ENCODE assay signal across 24 cellular contexts in genomic region chr17:77990301-77990700, GRCh38.
"Had no signal": no experiment of that assay in that cellular context is flagged by ENCODE, and none has a peak within 500 bp of the region (broad histone marks: within the 10 kb centered on the region; RNA-seq: fewer than 3 reads in every experiment).

No MANE protein-coding gene starts in this region.

- H3K27me3 Mint-ChIP-seq: activated CD8-positive, alpha-beta memory T cell treated with anti-CD3 and anti-CD28 coated beads, Interleukin-2, amount 10 ng/mL, durations not matched to agents 7 days and 5 days; activated naive CD4-positive, alpha-beta T cell treated with anti-CD3 and anti-CD28 coated beads, Interleukin-2, amount 10 ng/mL, durations not matched to agents 7 days and 5 days had no signal

- H3K4me3 ChIP-seq: adrenal gland, MG63, SK-N-MC had no signal

- DNase-seq: activated CD4-positive, alpha-beta T cell treated with anti-CD3 and anti-CD28 coated beads for 4 hours; activated CD8-positive, alpha-beta memory T cell treated with anti-CD3 and anti-CD28 coated beads, Interleukin-2, amount 10 ng/mL, durations not matched to agents 7 days and 5 days; activated gamma-delta T cell treated with Interleukin-2 at 50 U/mL for 16 hours; activated naive CD4-positive, alpha-beta T cell treated with anti-CD3 and anti-CD28 coated beads, Interleukin-2, amount 10 ng/mL, durations not matched to agents 7 days and 5 days; activated T-cell treated with anti-CD3 and anti-CD28 coated beads, Interleukin-2, amount 50 U/mL, for 48 hours; adrenal gland; anterior cingulate cortex; MG63; MV-4-11; NCI-H1105; NCI-H1436; NCI-H1694 treated with DMSO at 0.1 percent for 48 hours; NCI-H2029 treated with DMSO at 0.1 percent for 48 hours; NCI-H345; NCI-H510A; NCI-H526 treated with DMSO at 0.1 percent for 48 hours; NCI-H82; RPMI8226 had no signal

- H3K27ac ChIP-seq: adrenal gland, KMS-11, SK-N-MC had no signal

- H3K9me3 Mint-ChIP-seq: activated naive CD4-positive, alpha-beta T cell treated with anti-CD3 and anti-CD28 coated beads, Interleukin-2, amount 10 ng/mL, durations not matched to agents 7 days and 5 days; activated T-helper 2 cell treated with anti-CD3 and anti-CD28 coated beads, Interferon-gamma antibody, Interleukin-2, Interleukin-4, amounts not matched to agents 10 μg/mL and 5 μg/mL and 100 μg/mL, durations not matched to agents 14 hours and 24 hours and 36 hours had no signal

- H3K9me3 ChIP-seq: adrenal gland, MG63 had no signal

- H3K36me3 ChIP-seq: adrenal gland, MG63 had no signal

- H3K27ac Mint-ChIP-seq: activated CD8-positive, alpha-beta memory T cell treated with anti-CD3 and anti-CD28 coated beads, Interleukin-2, amount 10 ng/mL, durations not matched to agents 7 days and 5 days; activated naive CD4-positive, alpha-beta T cell treated with anti-CD3 and anti-CD28 coated beads, Interleukin-2, amount 10 ng/mL, durations not matched to agents 7 days and 5 days; activated T-helper 2 cell treated with anti-CD3 and anti-CD28 coated beads, Interferon-gamma antibody, Interleukin-2, Interleukin-4, amounts not matched to agents 10 μg/mL and 5 μg/mL and 100 μg/mL, durations not matched to agents 14 hours and 24 hours and 36 hours had no signal

- H3K27me3 ChIP-seq: adrenal gland, MG63 had no signal

- H3K4me3 Mint-ChIP-seq: activated CD8-positive, alpha-beta memory T cell treated with anti-CD3 and anti-CD28 coated beads, Interleukin-2, amount 10 ng/mL, durations not matched to agents 7 days and 5 days; activated naive CD4-positive, alpha-beta T cell treated with anti-CD3 and anti-CD28 coated beads, Interleukin-2, amount 10 ng/mL, durations not matched to agents 7 days and 5 days had no signal

- ATAC-seq: activated CD4-positive, CD25-positive, alpha-beta regulatory T cell treated with anti-CD3 and anti-CD28 coated beads, Interleukin-2, amount 50 U/mL, for 24 hours; activated CD8-positive, alpha-beta memory T cell treated with anti-CD3 and anti-CD28 coated beads, Interleukin-2, amount 10 ng/mL, durations not matched to agents 7 days and 5 days; Panc1; Right ventricle myocardium inferior had no signal
